ENCODE assay signal across 8 cellular contexts in the genomic region with DNA sequence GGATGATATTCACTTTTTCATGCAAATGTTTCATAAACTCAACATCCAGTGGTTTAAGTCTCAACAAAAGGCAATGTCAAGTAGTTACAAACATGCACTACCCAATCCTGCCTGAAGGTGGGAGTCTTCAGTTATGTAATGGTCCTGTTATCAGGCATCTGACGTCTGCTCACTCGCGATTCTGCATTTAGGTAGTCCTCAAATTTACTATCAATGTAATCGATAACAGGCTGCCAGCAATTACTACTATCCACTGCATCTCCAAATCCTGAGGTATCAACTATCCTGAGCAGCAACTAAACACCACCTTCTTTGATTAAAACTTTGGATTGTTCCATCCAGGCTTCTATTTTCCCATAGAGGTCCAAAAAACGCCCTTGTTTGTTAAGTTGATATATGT. TPM values are rescaled to one million over a fixed set of nuclear protein-coding genes. Genes with fewer than 3 reads are reported as not detected.
DNase-seq lines count a peak whose midpoint lies in the region; ATAC-seq, FAIRE-seq and TF ChIP-seq lines count a peak whose summit lies in the region.

No MANE protein-coding gene starts in this region.

- no peaks in the 10 kb centered on the region for H3K36me3 ChIP-seq in psoas muscle (ENCODE audit: insufficient read depth in 1 of 2, low read depth in 1 of 2)

- no peak overlapping the region for H3K27ac ChIP-seq in foreskin keratinocyte
- no peak overlapping the region for H3K27ac ChIP-seq in psoas muscle
- H3K27ac ChIP-seq in coronary artery: no peak overlapping the region

- no peak for FAIRE-seq in GM12891 (lab: Jason Lieb, UNC)

- H3K9me3 ChIP-seq in psoas muscle: no peaks in the 10 kb centered on the region

- TF ChIP-seq CTCF in AG09309 (IDR thresholded peaks at IDR 0.05; ENCODE audit: control insufficient read depth, insufficient read depth, low read depth, low read length, missing control alignments): peak; percentile 67
- peak; percentile 69 for TF ChIP-seq CTCF in foreskin keratinocyte (conservative IDR thresholded peaks at IDR 0.05)
- peak; percentile 65 for TF ChIP-seq CTCF in psoas muscle (IDR thresholded peaks at IDR 0.05)
- TF ChIP-seq CTCF in coronary artery (IDR thresholded peaks at IDR 0.05): no peak

- intact Hi-C loops in psoas muscle (cut with DNase I): loop anchor here in 1 of 2 donors (1.0 kb wide), 1 partner anchor 20 kb away; no protein-coding TSS in a partner anchor

- DNase-seq in AG09309 (ENCODE audit: low read depth) (peak; percentile 27), GM12891 (ENCODE audit: insufficient read length, low spot score) (peak; percentile 15), NCI-H526 (lab: John Stamatoyannopoulos, UW) (peak; percentile 63 to 86), foreskin keratinocyte (peak; percentile 18 to 36), psoas muscle (no peak), GM19240 (ENCODE audit: insufficient read length, low spot score) (no peak), coronary artery (ENCODE audit: low spot score) (no peak)
- DNase-seq in activated CD8-positive, alpha-beta memory T cell treated with anti-CD3 and anti-CD28 coated beads, Interleukin-2, amount 50 U/mL, for 24 hours (ENCODE audit: extremely low read depth): peak; percentile 13

- no peak for TF ChIP-seq POLR2A in GM12891 (IDR thresholded peaks at IDR 0.05; ENCODE audit: low read depth, low read length)

- ATAC-seq in foreskin keratinocyte (no peak), psoas muscle (no peak)

- H3K4me1 ChIP-seq in foreskin keratinocyte: no peaks in the 10 kb centered on the region
- H3K4me1 ChIP-seq in psoas muscle: no peaks in the 10 kb centered on the region

- H3K27me3 ChIP-seq in foreskin keratinocyte (no peaks in the 10 kb centered on the region), psoas muscle (ENCODE audit: insufficient read depth in 3 of 3, low read length in 2 of 3) (no peaks in the 10 kb centered on the region)

- 8 to 13% (median 9%) methylated on average over 5 of the region's 5 CpGs for WGBS in psoas muscle, 3 donors

- H3K4me3 ChIP-seq in AG09309 (ENCODE audit: control insufficient read depth, low read depth, low read length) (no peak overlapping the region), psoas muscle (no peak overlapping the region), coronary artery (no peak overlapping the region)

TF ChIP-seq in GM12891, 5 proteins besides CTCF, POLR2A, EP300 and RAD21:
- TF ChIP-seq POU2F2 (IDR thresholded peaks at IDR 0.05; ENCODE audit: low read depth, low read length) (no peak), POLR2AphosphoS5 (IDR thresholded peaks at IDR 0.05; ENCODE audit: low read depth, low read length) (no peak), PAX5 (IDR thresholded peaks at IDR 0.05; ENCODE audit: insufficient read depth, low read length, severe bottlenecking) (no peak), SPI1 (IDR thresholded peaks at IDR 0.05; ENCODE audit: low read depth, low read length) (no peak)

RNA-seq across cellular contexts. Expression of gene NLRP12, which starts 51.2 kb away (rescaled TPM):
- not detected for polyA plus RNA-seq in GM12891 (2012; ENCODE audit: low read depth, missing spikeins)
- total RNA-seq in foreskin keratinocyte (not detected in 2 replicates), psoas muscle (under 1 TPM; 0.16 to 0.44 (median 0.21) TPM)
- polyA plus RNA-seq in foreskin keratinocyte (not detected in 2 replicates), psoas muscle (under 1 TPM; 0.04 to 0.17 (median 0.05) TPM)

Comparison
In these comparisons a context has a peak if more than half of its experiments do, and no peak if none do; other contexts are left out.
1. DNase-seq: peak in AG09309 (single experiment), GM12891 (single experiment), NCI-H526 (2 of 2), activated CD8-positive, alpha-beta memory T cell treated with anti-CD3 and anti-CD28 coated beads, Interleukin-2, amount 50 U/mL, for 24 hours (single experiment) and foreskin keratinocyte (2 of 2); none in psoas muscle (0 of 2), GM19240 (single experiment) and coronary artery (single experiment).